10 cellular contexts compared by ENCODE assay signal in the genomic region with DNA sequence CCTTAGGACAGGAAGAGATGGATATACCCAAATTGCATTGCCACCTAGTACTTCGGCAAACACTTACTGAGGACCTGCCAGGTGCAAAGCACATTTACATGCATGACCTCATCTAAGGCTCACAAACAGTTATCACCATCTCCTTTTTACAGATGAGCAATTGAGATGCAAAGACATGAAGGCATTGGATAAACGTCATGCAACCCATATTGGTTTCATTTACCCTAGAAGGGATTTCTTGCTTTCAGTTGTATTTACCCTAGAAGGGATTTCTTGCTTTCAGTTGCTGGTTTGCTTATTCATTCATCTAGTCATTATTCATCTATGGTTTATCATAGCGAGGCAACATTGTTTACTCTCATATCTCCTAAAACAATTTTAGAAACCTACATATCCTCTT. TPM values are rescaled to one million over a fixed set of nuclear protein-coding genes. Genes with fewer than 3 reads are reported as not detected.
DNase-seq lines count a peak whose midpoint lies in the region; ATAC-seq and TF ChIP-seq lines count a peak whose summit lies in the region.
"Had no signal": no experiment of that assay in that cellular context is flagged by ENCODE, and none has a peak within 500 bp of the region (broad histone marks: within the 10 kb centered on the region; RNA-seq: fewer than 3 reads in every experiment).

No MANE protein-coding gene starts in this region.

- ATAC-seq in GM18867 (IDR thresholded peaks at IDR 0.05; ENCODE audit: unreplicated experiment) (peak; percentile 87), GM21526 (IDR thresholded peaks at IDR 0.05; ENCODE audit: low FRiP score, unreplicated experiment) (peak; percentile 89), HG03378 (IDR thresholded peaks at IDR 0.05; ENCODE audit: unreplicated experiment) (peak; percentile 90), activated B cell treated with CpG ODN at 0.5 μM for 24 hours (ENCODE audit: low read depth) (peak; percentile 51), WTC11 (no peak)

- TF ChIP-seq CTCF in activated B cell treated with CpG ODN at 0.5 μM for 24 hours (IDR thresholded peaks at IDR 0.05) (no peak), H9 (conservative IDR thresholded peaks at IDR 0.05) (no peak), WTC11 (IDR thresholded peaks at IDR 0.05) (no peak)

- intact Hi-C loops in activated B cell treated with CpG ODN at 0.5 μM for 24 hours (cut with micrococcal nuclease), result loop anchor here (5.0 to 10.0 kb wide), 3 partner anchors 90 to 1020 kb away; partner anchors contain the start of genes CDCA7L, RAPGEF5 and SP4

- H3K9me3 ChIP-seq in H9 (ENCODE audit: control insufficient read depth, low read depth, low read length), result no peaks in the 10 kb centered on the region
- H3K9me3 ChIP-seq: sigmoid colon had no signal

- H2AK5ac ChIP-seq in H9 (ENCODE audit: insufficient read length, low read length), result no peak overlapping the region

- no peak overlapping the region for H4K8ac ChIP-seq in H9 (replicated peaks; ENCODE audit: insufficient read length, low read depth, low read length)

- H4K20me1 ChIP-seq in H9 (ENCODE audit: control insufficient read depth, insufficient read depth, insufficient read length), result no peaks in the 10 kb centered on the region

- H3K79me1 ChIP-seq in H9 (ENCODE audit: insufficient read depth, low read depth, low read length, poor library complexity, severe bottlenecking), result no peaks in the 10 kb centered on the region

- no peak overlapping the region for H3K4ac ChIP-seq in H9 (ENCODE audit: low read depth, low read length)

- CTCF ChIA-PET in activated B cell treated with CpG ODN at 0.5 μM for 24 hours (lab: Charles Lee) (no interaction called here), WTC11 (lab: Charles Lee) (no interaction called here)

- no peaks in the 10 kb centered on the region for H3K27me3 ChIP-seq in H9 (ENCODE audit: insufficient read depth, low read length)

- no CpG with 5 or more reads among the region's 3 CpGs for WGBS in H9 (ENCODE audit: extremely low coverage, insufficient read length, low lambda C conversion rate)

- H2BK15ac ChIP-seq in H9 (ENCODE audit: low read depth, low read length), result no peak overlapping the region

- H3K27ac Mint-ChIP-seq in activated B cell treated with CpG ODN at 0.5 μM for 24 hours (peak overlapping the region; percentile 16), H9 (no peak overlapping the region), WTC11 (no peak overlapping the region), immature natural killer cell (no peak overlapping the region)

- no peaks in the 10 kb centered on the region for H3K23me2 ChIP-seq in H9 (ENCODE audit: insufficient read length, low read depth, low read length, poor library complexity, severe bottlenecking)

- H3T11ph ChIP-seq in H9 (ENCODE audit: low read length), result no peak overlapping the region

- no peaks in the 10 kb centered on the region for H3K79me2 ChIP-seq in H9 (ENCODE audit: insufficient read depth, low read length)

- no peak overlapping the region for H2BK12ac ChIP-seq in H9 (ENCODE audit: insufficient read length, low read depth, low read length)

- H2BK120ac ChIP-seq in H9 (ENCODE audit: low read depth, low read length, poor library complexity, severe bottlenecking), result no peak overlapping the region

- H3K4me2 ChIP-seq in H9 (ENCODE audit: insufficient read depth, insufficient read length, low read length), result no peak overlapping the region

- no peak for DNase-seq in activated B cell treated with CpG ODN at 0.5 μM for 24 hours
- DNase-seq in H9, result no peak
- DNase-seq in WTC11 (ENCODE audit: low spot score), result no peak
- DNase-seq in immature natural killer cell, result no peak
- DNase-seq: activated CD8-positive, alpha-beta memory T cell treated with anti-CD3 and anti-CD28 coated beads for 24 hours; dermis blood vessel endothelial cell; sigmoid colon had no signal

- no peak overlapping the region for H3K9ac ChIP-seq in H9 (ENCODE audit: extremely low read depth, insufficient read length, low read length)

- no peak overlapping the region for H2BK5ac ChIP-seq in H9 (ENCODE audit: insufficient read length, low read length)

- H4K91ac ChIP-seq in H9 (ENCODE audit: insufficient read length, low read depth, low read length), result no peak overlapping the region

- peaks cover 3% of the 10 kb centered on the region; the same call in 1 of the 2 replicates for H3K4me1 ChIP-seq in H9 (ENCODE audit: insufficient read depth, low read length)

- H3K4me1 Mint-ChIP-seq in activated B cell treated with CpG ODN at 0.5 μM for 24 hours, result peaks cover 65% of the 10 kb centered on the region
- H3K4me1 Mint-ChIP-seq in H9, result peaks cover 36 to 40% of the 10 kb centered on the region in 2 experiments
- peaks cover 38% of the 10 kb centered on the region for H3K4me1 Mint-ChIP-seq in WTC11
- H3K4me1 Mint-ChIP-seq in immature natural killer cell, result peaks cover 5 to 16% of the 10 kb centered on the region in 2 donors

- no peak overlapping the region for H3K56ac ChIP-seq in H9 (ENCODE audit: insufficient read length, low read depth, low read length)

- H3K36me3 Mint-ChIP-seq in activated B cell treated with CpG ODN at 0.5 μM for 24 hours (ENCODE audit: low read depth) (peaks cover 6% of the 10 kb centered on the region), H9 (ENCODE audit: insufficient read depth in 1 of 3, low read depth in 3 of 3) (peaks cover 0 to 7% (median 0%) of the 10 kb centered on the region in 3 experiments; a peak in 2 of 7 replicates), WTC11 (no peaks in the 10 kb centered on the region), immature natural killer cell (no peaks in the 10 kb centered on the region)

- H3K14ac ChIP-seq in H9 (ENCODE audit: insufficient read depth, low read length), result no peak overlapping the region

- POLR2A ChIA-PET in activated B cell treated with CpG ODN at 0.5 μM for 24 hours (lab: Charles Lee), result no interaction called here
- POLR2A ChIA-PET in WTC11 (lab: Charles Lee), result no interaction called here

- H3K27ac ChIP-seq in H9 (ENCODE audit: insufficient read length, low read depth, low read length), result no peak overlapping the region
- H3K27ac ChIP-seq: sigmoid colon had no signal

- H3K23ac ChIP-seq in H9 (ENCODE audit: insufficient read length, low read depth, low read length), result no peak overlapping the region

- no peak overlapping the region for H3K18ac ChIP-seq in H9 (ENCODE audit: insufficient read length, low read depth, low read length)

- no peak overlapping the region for H4K5ac ChIP-seq in H9 (ENCODE audit: insufficient read length, low read depth, low read length)

- H3K4me3 Mint-ChIP-seq in activated B cell treated with CpG ODN at 0.5 μM for 24 hours (no peak overlapping the region), H9 (no peak overlapping the region), WTC11 (no peak overlapping the region), immature natural killer cell (no peak overlapping the region)

- no peaks in the 10 kb centered on the region for H3K27me3 Mint-ChIP-seq in activated B cell treated with CpG ODN at 0.5 μM for 24 hours
- H3K27me3 Mint-ChIP-seq in H9 (ENCODE audit: low read depth), result 0 out of 2 replicates have a peak, but pooled peaks cover 1% of the 10 kb centered on the region
- no peaks in the 10 kb centered on the region for H3K27me3 Mint-ChIP-seq in WTC11 (ENCODE audit: low read depth)
- peaks cover 1 to 10% (median 3%) of the 10 kb centered on the region in 3 donors for H3K27me3 Mint-ChIP-seq in immature natural killer cell (ENCODE audit: low read depth in 3 of 3)

- H3K9me3 Mint-ChIP-seq in activated B cell treated with CpG ODN at 0.5 μM for 24 hours (no peaks in the 10 kb centered on the region), H9 (peaks cover 0 to 6% of the 10 kb centered on the region in 2 experiments; a peak in 2 of 5 replicates), WTC11 (no peaks in the 10 kb centered on the region), immature natural killer cell (no peaks in the 10 kb centered on the region)

- H2AFZ ChIP-seq in H9 (ENCODE audit: low read length), result no peak overlapping the region

- no peak overlapping the region for H2BK20ac ChIP-seq in H9 (ENCODE audit: low read depth, low read length, poor library complexity, severe bottlenecking)

TF ChIP-seq in WTC11, 78 proteins besides CTCF, POLR2A, EP300 and RAD21 (continues in another document):
- TF ChIP-seq TEAD4 (CRISPR knock-in tag; IDR thresholded peaks at IDR 0.05) (no peak), RELA (CRISPR knock-in tag; IDR thresholded peaks at IDR 0.05; ENCODE audit: borderline replicate concordance) (no peak)
- TF ChIP-seq, protein P1, sequence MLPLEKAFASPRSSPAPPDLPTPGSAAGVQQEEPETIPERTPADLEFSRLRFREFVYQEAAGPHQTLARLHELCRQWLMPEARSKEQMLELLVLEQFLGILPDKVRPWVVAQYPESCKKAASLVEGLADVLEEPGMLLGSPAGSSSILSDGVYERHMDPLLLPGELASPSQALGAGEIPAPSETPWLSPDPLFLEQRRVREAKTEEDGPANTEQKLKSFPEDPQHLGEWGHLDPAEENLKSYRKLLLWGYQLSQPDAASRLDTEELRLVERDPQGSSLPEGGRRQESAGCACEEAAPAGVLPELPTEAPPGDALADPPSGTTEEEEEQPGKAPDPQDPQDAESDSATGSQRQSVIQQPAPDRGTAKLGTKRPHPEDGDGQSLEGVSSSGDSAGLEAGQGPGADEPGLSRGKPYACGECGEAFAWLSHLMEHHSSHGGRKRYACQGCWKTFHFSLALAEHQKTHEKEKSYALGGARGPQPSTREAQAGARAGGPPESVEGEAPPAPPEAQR (CRISPR knock-in tag; IDR thresholded peaks at IDR 0.05), result no peak

RNA-seq across cellular contexts. Expression of gene STEAP1B, which starts 52.2 kb away (rescaled TPM):
- 96.4 and 117 TPM in 2 replicates for total RNA-seq in activated B cell treated with CpG ODN at 0.5 μM for 24 hours
- total RNA-seq in H9 (2021), result 3.2 and 4.0 TPM in 2 replicates
- 5.4 to 6.3 TPM (median 5.5 TPM) in 3 replicates for total RNA-seq in WTC11 (2021)
- not detected for polyA plus RNA-seq in immature natural killer cell

Comparison
In these comparisons a context has a peak if more than half of its experiments do, and no peak if none do; other contexts are left out.
1. RNA of gene STEAP1B, which starts 52.2 kb away (total RNA-seq): 96.4 to 117 TPM in activated B cell treated with CpG ODN at 0.5 μM for 24 hours; 5.4 to 6.3 TPM in WTC11 and 3.2 to 4.0 TPM in H9; every median in the first group is over 10 times any median in the second.